Comparison of ENCODE assay signal across 8 cellular contexts in genomic region chr16:2753523-2754020, GRCh38. TPM values are rescaled to one million over a fixed set of nuclear protein-coding genes. Genes with fewer than 3 reads are reported as not detected.
A peak's percentile ranks its signal among the peaks of the same experiment; 100 is the strongest.
DNase-seq lines count a peak whose midpoint lies in the region; ATAC-seq, FAIRE-seq and TF ChIP-seq lines count a peak whose summit lies in the region.

No MANE protein-coding gene starts in this region.

- H3K27ac ChIP-seq in SU-DHL-6 (ENCODE audit: low read depth, low read length) = peak overlapping the region; percentile 98

- no peaks in the 10 kb centered on the region for H3K9me3 ChIP-seq in SU-DHL-6 (ENCODE audit: insufficient read depth, low read length)

- peaks cover 60% of the 10 kb centered on the region for H3K79me2 ChIP-seq in SU-DHL-6 (ENCODE audit: insufficient read depth, low read length)

- H3F3A ChIP-seq in SU-DHL-6 (ENCODE audit: insufficient read depth) = no peaks in the 10 kb centered on the region

- H4K20me1 ChIP-seq in SU-DHL-6 (ENCODE audit: low read depth, low read length) = peaks cover 39% of the 10 kb centered on the region

- H3K9me2 ChIP-seq in SU-DHL-6 (replicated peaks; ENCODE audit: insufficient read depth, low read length) = no peaks in the 10 kb centered on the region

- H3K4me3 ChIP-seq in SU-DHL-6 (ENCODE audit: insufficient read depth, low read length, poor library complexity, severe bottlenecking) (peak overlapping the region; percentile 83), fibroblast of the aortic adventitia (ENCODE audit: low read depth, low read length) (peak overlapping the region; percentile 93)

- no peak for ATAC-seq in HG03520 (IDR thresholded peaks at IDR 0.05; ENCODE audit: unreplicated experiment)
- no peak for ATAC-seq in HG03457 (IDR thresholded peaks at IDR 0.05; ENCODE audit: unreplicated experiment)

- H2AFZ ChIP-seq in SU-DHL-6 (ENCODE audit: low read depth, low read length, severe bottlenecking) = no peak overlapping the region

- peak overlapping the region; percentile 94 for H3K4me2 ChIP-seq in SU-DHL-6 (ENCODE audit: low read depth, low read length, poor library complexity, severe bottlenecking)

- peak; percentile 14 for FAIRE-seq in GM19239 (lab: Jason Lieb, UNC)

- peak overlapping the region; percentile 92 for H3K9ac ChIP-seq in SU-DHL-6 (ENCODE audit: low read length)

- no peaks in the 10 kb centered on the region for H3K9me3 Mint-ChIP-seq in progenitor cell of endocrine pancreas (ENCODE audit: low read depth)

- H3K27me3 Mint-ChIP-seq in progenitor cell of endocrine pancreas = no peaks in the 10 kb centered on the region

- no peak for TF ChIP-seq CTCF in SU-DHL-6 (IDR thresholded peaks at IDR 0.05; ENCODE audit: insufficient read depth, low read length, poor library complexity, severe bottlenecking)
- TF ChIP-seq CTCF in fibroblast of the aortic adventitia (IDR thresholded peaks at IDR 0.05; ENCODE audit: insufficient read depth, low read length) = no peak
- TF ChIP-seq CTCF in progenitor cell of endocrine pancreas (IDR thresholded peaks at IDR 0.05; ENCODE audit: unreplicated experiment) = no peak

- peaks cover 42% of the 10 kb centered on the region for H3K4me1 Mint-ChIP-seq in progenitor cell of endocrine pancreas (ENCODE audit: low read depth)

- H3K36me3 ChIP-seq in SU-DHL-6 (ENCODE audit: low read length) = peaks cover 36% of the 10 kb centered on the region

- peaks cover 25% of the 10 kb centered on the region for H3K36me3 Mint-ChIP-seq in progenitor cell of endocrine pancreas (ENCODE audit: insufficient read depth)

- H3K4me3 Mint-ChIP-seq in progenitor cell of endocrine pancreas (ENCODE audit: low read depth) = peak overlapping the region; percentile 83

- H3K27me3 ChIP-seq in SU-DHL-6 (ENCODE audit: low read length) = no peaks in the 10 kb centered on the region

- DNase-seq in GM19239 (ENCODE audit: insufficient read length, low spot score) (no peak), fibroblast of the aortic adventitia (ENCODE audit: low read depth) (peak; percentile 25), progenitor cell of endocrine pancreas (ENCODE audit: low spot score, unreplicated experiment) (no peak), A172 (ENCODE audit: low spot score) (no peak), DMS79 treated with DMSO at 0.1 percent for 48 hours (lab: John Stamatoyannopoulos, UW) (no peak)

- peak overlapping the region; percentile 96 for H3K27ac Mint-ChIP-seq in progenitor cell of endocrine pancreas

RNA-seq across cellular contexts. Expression of gene SRRM2, which starts 1.1 kb away (rescaled TPM):
- total RNA-seq in fibroblast of the aortic adventitia (ENCODE audit: low replicate concordance) (77.1 and 96.3 TPM in 2 replicates), progenitor cell of endocrine pancreas (817 and 838 TPM in 2 replicates)
- 30.0 and 49.0 TPM in 2 replicates for total RNA-seq in A172 (2014; rRNA removed; shearing (Covaris generic))

RNA-seq across cellular contexts. Expression of gene ELOB, which starts 23.5 kb away (rescaled TPM):
- total RNA-seq in fibroblast of the aortic adventitia (ENCODE audit: low replicate concordance) (37.6 and 316 TPM in 2 replicates), progenitor cell of endocrine pancreas (201 and 207 TPM in 2 replicates)
- total RNA-seq in A172 (2014; rRNA removed; shearing (Covaris generic)) = 397 and 571 TPM in 2 replicates

RNA-seq across cellular contexts. Expression of gene PRSS27, which starts 33.5 kb away (rescaled TPM):
- total RNA-seq in fibroblast of the aortic adventitia (ENCODE audit: low replicate concordance) = 0.65 and 1.3 TPM in 2 replicates
- 6.3 and 6.6 TPM in 2 replicates for total RNA-seq in progenitor cell of endocrine pancreas
- 1.4 and 2.6 TPM in 2 replicates for total RNA-seq in A172 (2014; rRNA removed; shearing (Covaris generic))

RNA-seq across cellular contexts. Expression of gene PRSS33, which starts 33.8 kb away (rescaled TPM):
- total RNA-seq in fibroblast of the aortic adventitia (ENCODE audit: low replicate concordance) (not detected in 2 replicates), progenitor cell of endocrine pancreas (0.27 and 0.31 TPM in 2 replicates)
- 0.17 and 0.36 TPM in 2 replicates for total RNA-seq in A172 (2014; rRNA removed; shearing (Covaris generic))

RNA-seq across cellular contexts. Expression of gene PRSS41, which starts 44.7 kb away (rescaled TPM):
- total RNA-seq in fibroblast of the aortic adventitia (ENCODE audit: low replicate concordance) (not detected in 2 replicates), progenitor cell of endocrine pancreas (not detected in 2 replicates)
- total RNA-seq in A172 (2014; rRNA removed; shearing (Covaris generic)) = not detected in 2 replicates
